ENCODE assay signal across 18 cellular contexts in genomic region chr2:127759931-127760330, GRCh38.
"Had no signal": no experiment of that assay in that cellular context is flagged by ENCODE, and none has a peak within 500 bp of the region (broad histone marks: within the 10 kb centered on the region; RNA-seq: fewer than 3 reads in every experiment).

No MANE protein-coding gene starts in this region.

- H3K4me3 Mint-ChIP-seq: naive thymus-derived CD4-positive, alpha-beta T cell; neural crest cell; stimulated activated memory B cell treated with anti-CD40 and anti-IgM and Interleukin-4, amounts not matched to agents 10 μg/mL and 1 μg/mL and 100 μg/mL, for 72 hours had no signal

- H3K9me3 Mint-ChIP-seq: naive thymus-derived CD4-positive, alpha-beta T cell; neural crest cell; stimulated activated memory B cell treated with anti-CD40 and anti-IgM and Interleukin-4, amounts not matched to agents 10 μg/mL and 1 μg/mL and 100 μg/mL, for 72 hours had no signal

- H3K9me3 ChIP-seq: gastroesophageal sphincter, ovary, right atrium auricular region, stomach, thoracic aorta, transverse colon had no signal

- H3K27me3 Mint-ChIP-seq: naive thymus-derived CD4-positive, alpha-beta T cell; stimulated activated memory B cell treated with anti-CD40 and anti-IgM and Interleukin-4, amounts not matched to agents 10 μg/mL and 1 μg/mL and 100 μg/mL, for 72 hours had no signal

- ATAC-seq: esophagus mucosa; gastroesophageal sphincter; left lobe of liver; naive thymus-derived CD4-positive, alpha-beta T cell; stimulated activated memory B cell treated with anti-CD40 and anti-IgM and Interleukin-4, amounts not matched to agents 10 μg/mL and 1 μg/mL and 100 μg/mL, for 72 hours had no signal

- H3K4me3 ChIP-seq: gastroesophageal sphincter, ovary, right atrium auricular region, stomach, thoracic aorta, transverse colon had no signal

- H3K27ac ChIP-seq: gastroesophageal sphincter, ovary, right atrium auricular region, stomach, thoracic aorta, transverse colon had no signal

- DNase-seq: effector memory CD4-positive, alpha-beta T cell; foreskin fibroblast; glutamatergic neuron; islet precursor cell; mammary epithelial cell; naive thymus-derived CD4-positive, alpha-beta T cell; ovary; stimulated activated CD4-positive, alpha-beta T cell treated with anti-CD3 and anti-CD28 coated beads, Interleukin-4, amount 100 ng/mL, for 1 hour; stomach; substantia nigra; transverse colon had no signal

- H3K4me1 Mint-ChIP-seq: neural crest cell; stimulated activated memory B cell treated with anti-CD40 and anti-IgM and Interleukin-4, amounts not matched to agents 10 μg/mL and 1 μg/mL and 100 μg/mL, for 72 hours had no signal

- H3K27me3 ChIP-seq: gastroesophageal sphincter, ovary, right atrium auricular region, stomach, transverse colon had no signal

- H3K27ac Mint-ChIP-seq: stimulated activated memory B cell treated with anti-CD40 and anti-IgM and Interleukin-4, amounts not matched to agents 10 μg/mL and 1 μg/mL and 100 μg/mL, for 72 hours had no signal
